ENCODE assay signal across 8 cellular contexts in the genomic region with DNA sequence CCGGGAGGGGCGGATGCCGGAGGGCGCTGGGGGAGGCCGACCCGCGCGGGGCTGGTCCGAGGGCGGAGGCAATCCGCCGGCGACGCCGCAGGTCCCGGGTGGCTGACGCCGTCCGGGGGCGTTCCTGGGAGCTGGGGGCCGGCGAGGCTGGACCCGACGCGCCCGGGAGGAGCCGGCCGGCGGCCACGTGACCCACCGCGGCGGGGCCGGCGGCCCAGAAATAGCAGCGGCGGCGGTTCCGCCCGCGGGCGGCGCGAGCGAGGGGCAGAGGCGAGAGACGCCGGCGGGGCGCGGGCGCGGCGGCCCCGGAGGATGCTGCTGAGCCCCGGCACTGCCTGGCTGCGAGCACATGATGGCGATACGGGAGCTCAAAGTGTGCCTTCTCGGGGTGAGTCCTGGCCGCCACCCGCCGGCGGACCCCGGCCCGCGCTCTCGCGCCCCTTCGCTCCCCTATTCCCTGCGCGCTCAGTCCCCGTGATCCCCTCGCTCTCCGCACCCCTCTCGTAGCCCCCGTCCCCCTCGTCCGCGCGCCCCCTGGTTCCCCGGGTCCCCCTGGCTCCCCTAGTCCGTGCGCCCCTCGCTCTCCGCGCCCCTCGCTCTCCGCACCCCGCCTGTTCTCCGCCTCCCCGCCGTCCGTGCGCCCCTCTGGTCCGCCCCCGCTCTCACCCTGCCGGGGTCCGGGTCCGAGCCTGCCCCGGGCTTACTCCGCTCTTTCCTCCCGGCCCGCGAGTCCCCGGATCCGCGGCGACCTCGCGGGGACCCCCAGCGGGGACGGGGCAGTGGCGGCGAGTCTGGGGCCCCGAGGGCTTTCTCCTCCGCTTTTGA. TPM values are rescaled to one million over a fixed set of nuclear protein-coding genes. Genes with fewer than 3 reads are reported as not detected.
DNase-seq lines count a peak whose midpoint lies in the region; FAIRE-seq and TF ChIP-seq lines count a peak whose summit lies in the region.

A gene with protein sequence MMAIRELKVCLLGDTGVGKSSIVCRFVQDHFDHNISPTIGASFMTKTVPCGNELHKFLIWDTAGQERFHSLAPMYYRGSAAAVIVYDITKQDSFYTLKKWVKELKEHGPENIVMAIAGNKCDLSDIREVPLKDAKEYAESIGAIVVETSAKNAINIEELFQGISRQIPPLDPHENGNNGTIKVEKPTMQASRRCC (plus strand): TSS at position 245 of the 825 bp plus-strand sequence. CDS start 105 bp downstream, at position 350.

- peak within 1 kb of the TSS; percentile 97 for H3K27ac Mint-ChIP-seq in chondrocyte (ENCODE audit: unreplicated experiment)

- H3K27me3 Mint-ChIP-seq in chondrocyte (ENCODE audit: low read depth): no peaks in the 10 kb centered on the region

- H3K36me3 Mint-ChIP-seq in chondrocyte (ENCODE audit: low read depth): no peaks in the 10 kb centered on the region

- peak; percentile 31 for TF ChIP-seq CTCF in chondrocyte (IDR thresholded peaks at IDR 0.05)

- DNase-seq in NCI-H510A (lab: John Stamatoyannopoulos, UW): peak; percentile 22
- DNase-seq in NCI-H510A treated with DMSO at 0.1 percent for 48 hours (lab: John Stamatoyannopoulos, UW): no peak
- DNase-seq in GOT3 (lab: John Stamatoyannopoulos, UW): peak; percentile 12
- peak; percentile 73 for DNase-seq in NOMO-1 treated with DMSO at 0.1 percent for 48 hours (lab: John Stamatoyannopoulos, UW; ENCODE audit: unreplicated experiment)
- DNase-seq in chondrocyte (ENCODE audit: low spot score): no peak
- peak; percentile 66 for DNase-seq in inferior parietal cortex (ENCODE audit: extremely low spot score)
- peak; percentile 46 for DNase-seq in skeletal muscle cell (ENCODE audit: low read depth)
- no peak for DNase-seq in GM19239 (ENCODE audit: insufficient read length, low spot score)

- peaks cover 60% of the 10 kb centered on the region for H3K4me1 Mint-ChIP-seq in chondrocyte (ENCODE audit: low read depth)

- FAIRE-seq in GM19239 (lab: Jason Lieb, UNC): no peak

- peak within 1 kb of the TSS; percentile 93 for H3K4me3 Mint-ChIP-seq in chondrocyte (ENCODE audit: unreplicated experiment)

- no peaks in the 10 kb centered on the region for H3K9me3 Mint-ChIP-seq in chondrocyte (ENCODE audit: low read depth)

- H3K4me3 ChIP-seq in skeletal muscle cell (ENCODE audit: low read depth, low read length): peak within 1 kb of the TSS; percentile 85

RNA-seq across cellular contexts. Expression of the gene that starts here (rescaled TPM):
- total RNA-seq in chondrocyte: 82.4 to 89.6 TPM (median 87.7 TPM) in 3 replicates

Comparison
In these comparisons a context has a peak if more than half of its experiments do, and no peak if none do; other contexts are left out.
1. DNase-seq: peak in NCI-H510A (single experiment), GOT3 (single experiment), NOMO-1 treated with DMSO at 0.1 percent for 48 hours (single experiment), inferior parietal cortex (single experiment) and skeletal muscle cell (single experiment); none in NCI-H510A treated with DMSO at 0.1 percent for 48 hours (single experiment), chondrocyte (single experiment) and GM19239 (single experiment).